Comparison of ENCODE assay signal across 13 cellular contexts in genomic region chr1:31627301-31627929, GRCh38. TPM values are rescaled to one million over a fixed set of nuclear protein-coding genes. Genes with fewer than 3 reads are reported as not detected.
A peak's percentile ranks its signal among the peaks of the same experiment; 100 is the strongest.
DNase-seq lines count a peak whose midpoint lies in the region; ATAC-seq and TF ChIP-seq lines count a peak whose summit lies in the region.
"Had no signal": no experiment of that assay in that cellular context is flagged by ENCODE, and none has a peak within 500 bp of the region (broad histone marks: within the 10 kb centered on the region; RNA-seq: fewer than 3 reads in every experiment).

No MANE protein-coding gene starts in this region.

- H3K4me1 Mint-ChIP-seq in type B pancreatic cell (ENCODE audit: unreplicated experiment): peaks cover 8% of the 10 kb centered on the region

- no peaks in the 10 kb centered on the region for H3K9me3 ChIP-seq in SK-N-SH
- H3K9me3 ChIP-seq in esophagus muscularis mucosa: no peaks in the 10 kb centered on the region

- ATAC-seq in GM18907 (IDR thresholded peaks at IDR 0.05; ENCODE audit: unreplicated experiment) (no peak), HG03045 (IDR thresholded peaks at IDR 0.05; ENCODE audit: unreplicated experiment) (no peak)
- ATAC-seq: activated T-cell treated with anti-CD3 and anti-CD28 coated beads, Interleukin-2, amount 50 U/mL, for 4 hours had no signal

- CTCF ChIA-PET in SK-N-SH (lab: Yijun Ruan, JAX): interaction anchor here (1.0 to 4.7 kb wide), 13 partner anchors 9 to 360 kb away, joined by 3 to 51 read pairs (median 4); partner anchors contain the start of gene PEF1

- no peak for TF ChIP-seq POLR2A in esophagus muscularis mucosa (IDR thresholded peaks at IDR 0.05; ENCODE audit: low read depth)

- 57% methylated on average over 8 of the region's 13 CpGs for WGBS in SK-N-SH (ENCODE audit: low lambda C conversion rate)
- 50% methylated on average over 2 of the region's 13 CpGs for WGBS in esophagus muscularis mucosa

- H3K4me3 ChIP-seq in SK-N-SH (ENCODE audit: low read depth in 2 of 2, low read length in 1 of 2): no peak overlapping the region; a peak in 1 of 4 replicates
- H3K4me3 ChIP-seq in esophagus muscularis mucosa: no peak overlapping the region

- 0 out of 2 replicates have a peak, but pooled peaks cover 4% of the 10 kb centered on the region for H4K20me1 ChIP-seq in SK-N-SH (ENCODE audit: insufficient read depth)

- H3K9me2 ChIP-seq in SK-N-SH: no peaks in the 10 kb centered on the region

- peaks cover 5 to 61% of the 10 kb centered on the region in 2 experiments; a peak in 3 of 4 replicates for H3K4me1 ChIP-seq in SK-N-SH (ENCODE audit: control insufficient read depth in 1 of 2, insufficient read depth in 2 of 2, low read depth in 1 of 2, low read length in 1 of 2)
- H3K4me1 ChIP-seq in esophagus muscularis mucosa: peaks cover 25 to 44% (median 30%) of the 10 kb centered on the region in 4 donors

- no peak for TF ChIP-seq RAD21 in SK-N-SH (IDR thresholded peaks at IDR 0.05; ENCODE audit: low read length)

- H2AFZ ChIP-seq in SK-N-SH (ENCODE audit: low read depth): no peak overlapping the region

- POLR2A ChIA-PET in SK-N-SH (lab: Yijun Ruan, JAX): interaction anchor here (2.7 kb wide), 1 partner anchor 17 kb away, joined by 13 read pairs; the partner anchor contains the start of gene PEF1

- TF ChIP-seq CTCF in SK-N-SH (IDR thresholded peaks at IDR 0.05) (no peak), esophagus muscularis mucosa (IDR thresholded peaks at IDR 0.05) (no peak), type B pancreatic cell (conservative IDR thresholded peaks at IDR 0.05) (no peak)

- TF ChIP-seq EP300 in SK-N-SH (IDR thresholded peaks at IDR 0.05; ENCODE audit: borderline replicate concordance in 1 of 2, low read depth in 1 of 2, low read length in 1 of 2) (peak in 1 of 2 experiments; percentile 39; a peak in 1 of 4 replicates), esophagus muscularis mucosa (IDR thresholded peaks at IDR 0.05) (no peak)

- H3K36me3 ChIP-seq in SK-N-SH (replicated peaks in 1 of 2; ENCODE audit: control insufficient read depth in 1 of 2, insufficient read depth in 2 of 2, low read length in 1 of 2) (peaks cover 4 to 33% of the 10 kb centered on the region in 2 experiments), esophagus muscularis mucosa (peaks cover 37 to 59% (median 49%) of the 10 kb centered on the region in 4 donors)

- no peak overlapping the region for H3K4me3 Mint-ChIP-seq in type B pancreatic cell
- H3K4me3 Mint-ChIP-seq: activated T-cell treated with anti-CD3 and anti-CD28 coated beads, Interleukin-2, amount 50 U/mL, for 4 hours; H9 had no signal

- intact Hi-C loops in esophagus muscularis mucosa (cut with DNase I): no loop called here

- DNase-seq in SK-N-SH (peak; percentile 82), esophagus muscularis mucosa (ENCODE audit: extremely low spot score) (no peak), myocyte (ENCODE audit: low read depth) (peak; percentile 94), type B pancreatic cell (ENCODE audit: extremely low spot score, unreplicated experiment) (no peak)
- DNase-seq in stimulated activated CD4-positive, alpha-beta T cell treated with anti-CD3 and anti-CD28 coated beads, Interleukin-2, amount 100 ng/mL, for 48 hours: no peak
- DNase-seq: activated T-cell treated with anti-CD3 and anti-CD28 coated beads, Interleukin-2, amount 50 U/mL, for 4 hours; MM.1S; retina; T1000 had no signal

- H3K27me3 Mint-ChIP-seq in type B pancreatic cell: no peaks in the 10 kb centered on the region

- H3K27ac Mint-ChIP-seq in type B pancreatic cell: peak overlapping the region; percentile 36

- H3K79me2 ChIP-seq in SK-N-SH (ENCODE audit: insufficient read depth): no peaks in the 10 kb centered on the region

- no peak overlapping the region for H3K9ac ChIP-seq in SK-N-SH

- peak overlapping the region in 1 of 2 experiments; percentile 99; a peak in 3 of 4 replicates for H3K27ac ChIP-seq in SK-N-SH (ENCODE audit: low read depth in 2 of 2, low read length in 1 of 2)
- H3K27ac ChIP-seq in esophagus muscularis mucosa (replicated peaks in 1 of 4): peak overlapping the region; percentile 25 to 62 (median 40)

- no peak overlapping the region; the same call in 1 of the 2 replicates for H3K4me2 ChIP-seq in SK-N-SH

- no peaks in the 10 kb centered on the region for H3K9me3 Mint-ChIP-seq in type B pancreatic cell
- H3K9me3 Mint-ChIP-seq: activated T-cell treated with anti-CD3 and anti-CD28 coated beads, Interleukin-2, amount 50 U/mL, for 4 hours; H9 had no signal

- no peaks in the 10 kb centered on the region for H3K27me3 ChIP-seq in SK-N-SH (ENCODE audit: insufficient read depth)
- no peaks in the 10 kb centered on the region for H3K27me3 ChIP-seq in esophagus muscularis mucosa

- no peaks in the 10 kb centered on the region for H3F3A ChIP-seq in SK-N-SH (replicated peaks; ENCODE audit: insufficient read depth)

- H3K36me3 Mint-ChIP-seq in type B pancreatic cell: peaks cover 4% of the 10 kb centered on the region

TF ChIP-seq in SK-N-SH, 30 proteins besides CTCF, POLR2A, EP300 and RAD21:
- TF ChIP-seq SMC3 (IDR thresholded peaks at IDR 0.05; ENCODE audit: low read depth, low read length) (no peak), ELF1 (IDR thresholded peaks at IDR 0.05) (no peak), MAX (IDR thresholded peaks at IDR 0.05; ENCODE audit: low read depth) (no peak), RCOR1 (IDR thresholded peaks at IDR 0.05; ENCODE audit: low read length) (no peak; the same call in 1 of the 2 replicates), CHD2 (IDR thresholded peaks at IDR 0.05; ENCODE audit: low read length, partially characterized antibody) (peak; percentile 12), FOXJ3 (CRISPR knock-in tag; IDR thresholded peaks at IDR 0.05) (no peak), MXI1 (IDR thresholded peaks at IDR 0.05; ENCODE audit: low read depth, low read length) (peak; percentile 71; the same call in 1 of the 2 replicates), USF2 (IDR thresholded peaks at IDR 0.05; ENCODE audit: borderline replicate concordance, low read depth, low read length) (peak; percentile 40; the same call in 1 of the 2 replicates), YY1 (IDR thresholded peaks at IDR 0.05; ENCODE audit: low read depth) (no peak), IRF3 (IDR thresholded peaks at IDR 0.05; ENCODE audit: low read depth, low read length) (no peak), SIN3A (IDR thresholded peaks at IDR 0.05; ENCODE audit: borderline replicate concordance, low read depth, low read length) (no peak), FOXM1 (IDR thresholded peaks at IDR 0.05; ENCODE audit: low read depth) (no peak), RXRA (IDR thresholded peaks at IDR 0.05; ENCODE audit: borderline replicate concordance, low read depth) (no peak), GATA2 (CRISPR knock-in tag; IDR thresholded peaks at IDR 0.05) (peak; percentile 85), TAF1 (IDR thresholded peaks at IDR 0.05; ENCODE audit: borderline replicate concordance, low read depth, low read length) (no peak)

RNA-seq across cellular contexts. Expression of gene HCRTR1, which starts 9.9 kb away (rescaled TPM):
- polyA plus RNA-seq in SK-N-SH (2012; rRNA removed): 0.03 TPM in 1 of 2 replicates, not detected in the other
- polyA plus RNA-seq in SK-N-SH (2012; cell fraction: cytosol; rRNA removed): 0.05 TPM in 1 of 2 replicates, not detected in the other
- polyA plus RNA-seq in SK-N-SH (2012; cell fraction: nucleus; rRNA removed): 0.06 TPM in 1 of 2 replicates, not detected in the other
- total RNA-seq in esophagus muscularis mucosa: 1 to 10 TPM in 2 of 4 donors, under 1 TPM in 1, not detected in 1; 0.45 to 1.8 (median 1.7) TPM
- total RNA-seq in myocyte: not detected in 2 replicates
- polyA plus RNA-seq in myocyte (2012): not detected
- total RNA-seq in type B pancreatic cell (ENCODE audit: low replicate concordance): not detected in 2 replicates
- total RNA-seq: activated T-cell treated with anti-CD3 and anti-CD28 coated beads, Interleukin-2, amount 50 U/mL, for 4 hours; Daoy; H9 had no signal

RNA-seq across cellular contexts. Expression of gene PEF1, which starts 17.3 kb away (rescaled TPM):
- 51.9 and 63.4 TPM in 2 replicates for polyA plus RNA-seq in SK-N-SH (2012; rRNA removed)
- 37.2 and 46.8 TPM in 2 replicates for polyA plus RNA-seq in SK-N-SH (2012; cell fraction: cytosol; rRNA removed)
- 54.1 and 56.9 TPM in 2 replicates for polyA plus RNA-seq in SK-N-SH (2012; cell fraction: nucleus; rRNA removed)
- total RNA-seq in esophagus muscularis mucosa: 100 to 1,000 TPM in 1 of 4 donors, 10 to 100 TPM in 3; 61.5 to 101 (median 92.9) TPM
- 52.0 and 61.7 TPM in 2 replicates for total RNA-seq in myocyte
- polyA plus RNA-seq in myocyte (2012): 80.3 TPM
- total RNA-seq in type B pancreatic cell (ENCODE audit: low replicate concordance): 45.2 and 48.3 TPM in 2 replicates

RNA-seq across cellular contexts. Expression of gene TINAGL1, which starts 51.1 kb away (rescaled TPM):
- 0.23 TPM in 1 of 2 replicates, not detected in the other for polyA plus RNA-seq in SK-N-SH (2012; rRNA removed)
- 0.01 and 0.03 TPM in 2 replicates for polyA plus RNA-seq in SK-N-SH (2012; cell fraction: cytosol; rRNA removed)
- 0.07 and 0.10 TPM in 2 replicates for polyA plus RNA-seq in SK-N-SH (2012; cell fraction: nucleus; rRNA removed)
- total RNA-seq in esophagus muscularis mucosa (100 to 1,000 TPM; 139 to 354 (median 244) TPM), myocyte (0.11 TPM in 1 of 2 replicates, not detected in the other), type B pancreatic cell (ENCODE audit: low replicate concordance) (27.2 and 30.0 TPM in 2 replicates)
- 0.25 TPM for polyA plus RNA-seq in myocyte (2012)

Comparison
In these comparisons a context has a peak if more than half of its experiments do, and no peak if none do; other contexts are left out.
1. DNase-seq: peak in SK-N-SH (single experiment) and myocyte (single experiment); none in esophagus muscularis mucosa (single experiment), type B pancreatic cell (single experiment) and stimulated activated CD4-positive, alpha-beta T cell treated with anti-CD3 and anti-CD28 coated beads, Interleukin-2, amount 100 ng/mL, for 48 hours (0 of 2).
2. RNA of gene TINAGL1, which starts 51.1 kb away (total RNA-seq): 139 to 354 TPM in esophagus muscularis mucosa and 27.2 to 30.0 TPM in type B pancreatic cell; 0.11 TPM in myocyte; every median in the first group is over 10 times any median in the second.